8 cellular contexts compared by ENCODE assay signal in the genomic region with DNA sequence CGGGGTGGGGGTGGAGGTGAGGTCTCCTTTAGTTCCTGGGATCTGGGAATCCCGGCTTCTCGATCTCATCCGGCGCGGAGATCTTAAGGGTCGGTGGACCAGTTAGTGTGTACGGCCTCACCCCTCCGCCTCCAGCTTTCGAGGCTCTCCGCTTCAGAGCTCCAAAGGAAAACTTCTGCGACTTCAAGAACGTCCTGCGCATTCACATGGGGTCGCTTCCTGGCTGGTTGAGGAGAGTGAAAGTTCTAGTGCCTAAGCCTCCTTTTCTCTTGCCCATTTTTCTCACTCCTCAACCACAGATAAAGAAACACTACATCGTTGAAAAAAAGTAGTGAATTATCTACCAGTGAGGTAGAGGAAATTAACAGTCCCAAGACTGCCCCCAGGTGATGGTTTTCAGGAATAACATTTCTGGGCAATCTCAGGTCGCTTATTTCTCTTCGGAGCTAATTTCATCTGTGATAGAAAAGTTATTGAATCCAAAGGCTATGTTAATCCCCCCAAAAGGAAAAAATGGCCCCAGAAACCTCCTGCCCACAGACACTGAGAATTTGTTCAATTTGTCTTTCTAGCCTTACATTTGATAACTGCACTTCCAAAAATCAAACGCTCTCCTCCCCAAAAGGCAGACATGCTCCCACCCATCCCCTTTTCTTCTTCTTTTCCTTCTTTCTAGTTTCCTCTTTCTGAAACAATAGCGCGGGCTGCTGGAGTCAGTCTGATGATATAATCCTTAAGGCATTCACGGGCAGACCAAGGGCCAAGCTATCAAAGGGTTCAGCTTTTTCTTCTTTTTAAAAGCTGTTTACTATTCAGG. TPM values are rescaled to one million over a fixed set of nuclear protein-coding genes. Genes with fewer than 3 reads are reported as not detected.
DNase-seq lines count a peak whose midpoint lies in the region; ATAC-seq and TF ChIP-seq lines count a peak whose summit lies in the region.

No MANE protein-coding gene starts in this region.

- no peaks in the 10 kb centered on the region for H3K36me3 Mint-ChIP-seq in activated naive CD8-positive, alpha-beta T cell treated with anti-CD3 and anti-CD28 coated beads, Interleukin-2, amount 10 ng/mL, durations not matched to agents 7 days and 5 days

- H3K27ac Mint-ChIP-seq in activated naive CD8-positive, alpha-beta T cell treated with anti-CD3 and anti-CD28 coated beads, Interleukin-2, amount 10 ng/mL, durations not matched to agents 7 days and 5 days = peak overlapping the region; percentile 20

- peaks cover 2% of the 10 kb centered on the region for H3K9me3 Mint-ChIP-seq in activated naive CD8-positive, alpha-beta T cell treated with anti-CD3 and anti-CD28 coated beads, Interleukin-2, amount 10 ng/mL, durations not matched to agents 7 days and 5 days

- DNase-seq in NCI-H524 (lab: John Stamatoyannopoulos, UW) (peak; percentile 31 to 68), NCI-H524 treated with DMSO at 0.1 percent for 48 hours (lab: John Stamatoyannopoulos, UW) (no peak), HEK293T (ENCODE audit: extremely low spot score) (peak; percentile 44), NCI-H2171 (lab: John Stamatoyannopoulos, UW) (peak; percentile 18), left ventricle myocardium superior (no peak), putamen (ENCODE audit: low spot score) (peak; percentile 9)
- DNase-seq in activated naive CD8-positive, alpha-beta T cell treated with anti-CD3 and anti-CD28 coated beads, Interleukin-2, amount 10 ng/mL, durations not matched to agents 7 days and 5 days = no peak

- H3K27me3 Mint-ChIP-seq in activated naive CD8-positive, alpha-beta T cell treated with anti-CD3 and anti-CD28 coated beads, Interleukin-2, amount 10 ng/mL, durations not matched to agents 7 days and 5 days = peaks cover 56% of the 10 kb centered on the region

- intact Hi-C loops in left ventricle myocardium superior (cut with micrococcal nuclease) = loop anchor here (10.0 kb wide), 1 partner anchor 854 kb away; no protein-coding TSS in a partner anchor

- no peak for ATAC-seq in activated naive CD8-positive, alpha-beta T cell treated with anti-CD3 and anti-CD28 coated beads, Interleukin-2, amount 10 ng/mL, durations not matched to agents 7 days and 5 days (ENCODE audit: low read depth)
- ATAC-seq in left ventricle myocardium superior (peak; percentile 82), GM18873 (IDR thresholded peaks at IDR 0.05; ENCODE audit: low FRiP score, unreplicated experiment) (no peak)

- CTCF ChIA-PET in HEK293T (lab: Yijun Ruan, JAX) = interaction anchor here (0.6 to 1.0 kb wide), 3 partner anchors 785 to 934 kb away, joined by 3 to 4 read pairs (median 3); no protein-coding TSS in a partner anchor

- peaks cover 4% of the 10 kb centered on the region for H3K4me1 Mint-ChIP-seq in activated naive CD8-positive, alpha-beta T cell treated with anti-CD3 and anti-CD28 coated beads, Interleukin-2, amount 10 ng/mL, durations not matched to agents 7 days and 5 days

- peak overlapping the region; percentile 38 for H3K4me3 Mint-ChIP-seq in activated naive CD8-positive, alpha-beta T cell treated with anti-CD3 and anti-CD28 coated beads, Interleukin-2, amount 10 ng/mL, durations not matched to agents 7 days and 5 days

- POLR2A ChIA-PET in HEK293T (lab: Yijun Ruan, JAX) = interaction anchor here (0.9 kb wide), 1 partner anchor 132 kb away, joined by 3 read pairs; a partner anchor contains a TSS
- POLR2A ChIA-PET in activated naive CD8-positive, alpha-beta T cell treated with anti-CD3 and anti-CD28 coated beads, Interleukin-2, amount 10 ng/mL, durations not matched to agents 7 days and 5 days (lab: Charles Lee) = no interaction called here

TF ChIP-seq in HEK293T, 16 proteins besides CTCF, POLR2A, EP300 and RAD21:
- TF ChIP-seq ELF4 (IDR thresholded peaks at IDR 0.05) (no peak), L3MBTL2 (conservative IDR thresholded peaks at IDR 0.05) (no peak), LEF1 (IDR thresholded peaks at IDR 0.05; ENCODE audit: borderline replicate concordance) (no peak), BHLHE40 (IDR thresholded peaks at IDR 0.05; ENCODE audit: borderline replicate concordance) (no peak), ZNF384 (IDR thresholded peaks at IDR 0.05) (no peak), CTBP1 (IDR thresholded peaks at IDR 0.05; ENCODE audit: borderline replicate concordance) (no peak), TARDBP (IDR thresholded peaks at IDR 0.05) (no peak), SUZ12 (IDR thresholded peaks at IDR 0.05) (no peak), FOXA1 (IDR thresholded peaks at IDR 0.05) (no peak), FOXM1 (IDR thresholded peaks at IDR 0.05; ENCODE audit: borderline replicate concordance) (no peak), ARNT (IDR thresholded peaks at IDR 0.05) (no peak), SP1 (IDR thresholded peaks at IDR 0.05) (no peak), FOXK2 (IDR thresholded peaks at IDR 0.05) (no peak)
- TF ChIP-seq, protein P1, sequence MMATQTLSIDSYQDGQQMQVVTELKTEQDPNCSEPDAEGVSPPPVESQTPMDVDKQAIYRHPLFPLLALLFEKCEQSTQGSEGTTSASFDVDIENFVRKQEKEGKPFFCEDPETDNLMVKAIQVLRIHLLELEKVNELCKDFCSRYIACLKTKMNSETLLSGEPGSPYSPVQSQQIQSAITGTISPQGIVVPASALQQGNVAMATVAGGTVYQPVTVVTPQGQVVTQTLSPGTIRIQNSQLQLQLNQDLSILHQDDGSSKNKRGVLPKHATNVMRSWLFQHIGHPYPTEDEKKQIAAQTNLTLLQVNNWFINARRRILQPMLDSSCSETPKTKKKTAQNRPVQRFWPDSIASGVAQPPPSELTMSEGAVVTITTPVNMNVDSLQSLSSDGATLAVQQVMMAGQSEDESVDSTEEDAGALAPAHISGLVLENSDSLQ (IDR thresholded peaks at IDR 0.05) = no peak
TF ChIP-seq in HEK293T: peak in this region for 0.

RNA-seq across cellular contexts. Expression of a gene that starts 20.5 kb away (rescaled TPM):
- not detected for total RNA-seq in activated naive CD8-positive, alpha-beta T cell treated with anti-CD3 and anti-CD28 coated beads, Interleukin-2, amount 10 ng/mL, durations not matched to agents 7 days and 5 days
- 0.64 TPM for total RNA-seq in left ventricle myocardium superior

Comparison
In these comparisons a context has a peak if more than half of its experiments do, and no peak if none do; other contexts are left out.
1. DNase-seq: peak in NCI-H524 (2 of 2), HEK293T (single experiment), NCI-H2171 (single experiment) and putamen (single experiment); none in NCI-H524 treated with DMSO at 0.1 percent for 48 hours (single experiment), activated naive CD8-positive, alpha-beta T cell treated with anti-CD3 and anti-CD28 coated beads, Interleukin-2, amount 10 ng/mL, durations not matched to agents 7 days and 5 days (single experiment) and left ventricle myocardium superior (single experiment).